8 cellular contexts compared by ENCODE assay signal in the genomic region with DNA sequence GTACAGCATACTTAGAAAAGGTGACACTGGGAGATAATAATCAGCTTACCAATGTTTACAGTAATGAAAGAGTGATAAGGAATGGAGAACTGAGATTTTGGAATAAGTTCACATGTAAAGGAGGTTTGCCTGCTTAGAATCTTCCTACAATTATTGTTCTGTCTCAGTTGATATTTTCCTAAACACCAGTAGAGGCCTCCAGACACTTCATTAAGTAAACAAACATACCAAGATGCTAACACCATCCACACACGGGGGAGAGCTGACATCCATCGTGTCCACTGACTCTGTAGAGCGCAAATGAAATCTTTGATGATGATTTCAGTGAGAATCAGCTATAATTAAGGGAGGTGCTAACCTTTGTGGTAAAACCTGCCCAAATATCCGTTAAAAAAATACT.
DNase-seq lines count a peak whose midpoint lies in the region; ATAC-seq, FAIRE-seq and TF ChIP-seq lines count a peak whose summit lies in the region.
"Had no signal": no experiment of that assay in that cellular context is flagged by ENCODE, and none has a peak within 500 bp of the region (broad histone marks: within the 10 kb centered on the region; RNA-seq: fewer than 3 reads in every experiment).

No MANE protein-coding gene starts in this region.

- no peaks in the 10 kb centered on the region for H3K36me3 Mint-ChIP-seq in activated naive CD8-positive, alpha-beta T cell treated with anti-CD3 and anti-CD28 coated beads, Interleukin-2, amount 50 U/mL, for 24 hours (ENCODE audit: low read depth)

- peaks cover 1% of the 10 kb centered on the region for H3K27me3 Mint-ChIP-seq in activated naive CD8-positive, alpha-beta T cell treated with anti-CD3 and anti-CD28 coated beads, Interleukin-2, amount 50 U/mL, for 24 hours

- TF ChIP-seq POLR2A in H54 (IDR thresholded peaks at IDR 0.05; ENCODE audit: low read depth, low read length) = no peak

- H3K4me3 Mint-ChIP-seq in activated naive CD8-positive, alpha-beta T cell treated with anti-CD3 and anti-CD28 coated beads, Interleukin-2, amount 50 U/mL, for 24 hours = no peak overlapping the region

- ATAC-seq in GM19351 (IDR thresholded peaks at IDR 0.05; ENCODE audit: unreplicated experiment) (no peak), HG02763 (IDR thresholded peaks at IDR 0.05; ENCODE audit: unreplicated experiment) (no peak)
- ATAC-seq in activated naive CD8-positive, alpha-beta T cell treated with anti-CD3 and anti-CD28 coated beads, Interleukin-2, amount 50 U/mL, for 24 hours = no peak

- DNase-seq in H54 (ENCODE audit: insufficient read length, low spot score) (no peak), NCI-H82 (lab: John Stamatoyannopoulos, UW) (peak; percentile 56), fibroblast of gingiva (ENCODE audit: low read depth) (peak; percentile 52), renal cortical epithelial cell (ENCODE audit: low read depth) (peak; percentile 63)
- no peak for DNase-seq in activated naive CD8-positive, alpha-beta T cell treated with anti-CD3 and anti-CD28 coated beads, Interleukin-2, amount 50 U/mL, for 24 hours

- H3K27ac Mint-ChIP-seq in activated naive CD8-positive, alpha-beta T cell treated with anti-CD3 and anti-CD28 coated beads, Interleukin-2, amount 50 U/mL, for 24 hours = no peak overlapping the region

- H3K9me3 Mint-ChIP-seq in activated naive CD8-positive, alpha-beta T cell treated with anti-CD3 and anti-CD28 coated beads, Interleukin-2, amount 50 U/mL, for 24 hours = no peaks in the 10 kb centered on the region

- H3K4me1 Mint-ChIP-seq in activated naive CD8-positive, alpha-beta T cell treated with anti-CD3 and anti-CD28 coated beads, Interleukin-2, amount 50 U/mL, for 24 hours = no peaks in the 10 kb centered on the region

- FAIRE-seq in H54 (lab: Jason Lieb, UNC) = peak; percentile 60
- FAIRE-seq: frontal cortex had no signal

Comparison
In these comparisons a context has a peak if more than half of its experiments do, and no peak if none do; other contexts are left out.
1. DNase-seq: peak in NCI-H82 (single experiment), fibroblast of gingiva (single experiment) and renal cortical epithelial cell (single experiment); none in H54 (single experiment) and activated naive CD8-positive, alpha-beta T cell treated with anti-CD3 and anti-CD28 coated beads, Interleukin-2, amount 50 U/mL, for 24 hours (single experiment).